In the genomic region with DNA sequence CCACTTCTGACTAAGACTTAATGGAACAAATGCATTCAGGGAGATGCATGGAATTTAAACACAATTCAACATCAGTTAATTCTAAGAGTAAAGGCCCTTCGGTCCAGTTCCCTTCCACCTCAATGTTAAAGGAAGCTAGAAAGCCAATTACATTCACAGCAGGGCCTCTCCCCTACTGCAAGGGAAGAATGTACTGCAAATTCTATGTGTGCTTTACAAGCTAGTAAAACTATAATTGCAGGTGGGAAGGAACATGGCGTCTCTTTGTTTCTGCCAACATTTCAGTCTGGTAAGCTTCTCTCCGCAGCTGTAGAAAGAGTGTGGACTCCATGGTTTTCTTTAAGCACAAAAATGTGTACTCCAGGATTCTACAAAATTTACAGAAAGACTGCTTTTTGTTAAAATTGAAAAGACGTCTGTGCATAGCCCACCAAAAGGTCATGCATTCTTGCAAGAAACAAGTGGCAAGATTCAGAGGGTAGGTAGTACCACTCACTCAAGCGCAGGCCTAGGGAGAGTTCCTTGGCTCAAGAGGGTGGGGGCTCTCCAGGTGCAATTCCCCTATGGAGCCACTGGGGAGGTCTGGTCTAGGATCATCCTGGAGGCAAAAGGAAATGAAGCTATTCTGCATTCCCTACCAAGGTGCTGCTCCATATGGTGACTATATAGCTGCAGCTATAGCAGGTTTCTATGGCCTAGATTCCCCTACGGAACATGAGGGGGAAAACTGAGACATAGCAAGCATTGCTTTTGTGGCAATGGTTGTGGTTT, we compare ENCODE assay signal across 1 cellular context.
TF ChIP-seq lines count a peak whose summit lies in the region.

No MANE protein-coding gene starts in this region.

TF ChIP-seq in HepG2, 621 proteins besides CTCF, POLR2A, EP300 and RAD21 (continued from another document):
- TF ChIP-seq, protein P1, sequence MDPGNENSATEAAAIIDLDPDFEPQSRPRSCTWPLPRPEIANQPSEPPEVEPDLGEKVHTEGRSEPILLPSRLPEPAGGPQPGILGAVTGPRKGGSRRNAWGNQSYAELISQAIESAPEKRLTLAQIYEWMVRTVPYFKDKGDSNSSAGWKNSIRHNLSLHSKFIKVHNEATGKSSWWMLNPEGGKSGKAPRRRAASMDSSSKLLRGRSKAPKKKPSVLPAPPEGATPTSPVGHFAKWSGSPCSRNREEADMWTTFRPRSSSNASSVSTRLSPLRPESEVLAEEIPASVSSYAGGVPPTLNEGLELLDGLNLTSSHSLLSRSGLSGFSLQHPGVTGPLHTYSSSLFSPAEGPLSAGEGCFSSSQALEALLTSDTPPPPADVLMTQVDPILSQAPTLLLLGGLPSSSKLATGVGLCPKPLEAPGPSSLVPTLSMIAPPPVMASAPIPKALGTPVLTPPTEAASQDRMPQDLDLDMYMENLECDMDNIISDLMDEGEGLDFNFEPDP (CRISPR knock-in tag; conservative IDR thresholded peaks at IDR 0.05), result 0 out of 2 replicates have a peak, but pooled peaks have one; percentile 17
- TF ChIP-seq, protein P2, sequence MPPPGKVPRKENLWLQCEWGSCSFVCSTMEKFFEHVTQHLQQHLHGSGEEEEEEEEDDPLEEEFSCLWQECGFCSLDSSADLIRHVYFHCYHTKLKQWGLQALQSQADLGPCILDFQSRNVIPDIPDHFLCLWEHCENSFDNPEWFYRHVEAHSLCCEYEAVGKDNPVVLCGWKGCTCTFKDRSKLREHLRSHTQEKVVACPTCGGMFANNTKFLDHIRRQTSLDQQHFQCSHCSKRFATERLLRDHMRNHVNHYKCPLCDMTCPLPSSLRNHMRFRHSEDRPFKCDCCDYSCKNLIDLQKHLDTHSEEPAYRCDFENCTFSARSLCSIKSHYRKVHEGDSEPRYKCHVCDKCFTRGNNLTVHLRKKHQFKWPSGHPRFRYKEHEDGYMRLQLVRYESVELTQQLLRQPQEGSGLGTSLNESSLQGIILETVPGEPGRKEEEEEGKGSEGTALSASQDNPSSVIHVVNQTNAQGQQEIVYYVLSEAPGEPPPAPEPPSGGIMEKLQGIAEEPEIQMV (CRISPR knock-in tag; IDR thresholded peaks at IDR 0.05; ENCODE audit: low read depth), result no peak; the same call in 1 of the 2 replicates
- TF ChIP-seq ZNF720 (CRISPR knock-in tag; IDR thresholded peaks at IDR 0.05), result no peak
- TF ChIP-seq SUZ12 (IDR thresholded peaks at IDR 0.05; ENCODE audit: low read depth, low read length), result no peak
- peak; percentile 27; the same call in 1 of the 2 replicates for TF ChIP-seq STAG1 (CRISPR knock-in tag; IDR thresholded peaks at IDR 0.05)
- peak; percentile 41; the same call in 1 of the 2 replicates for TF ChIP-seq SMC3 (IDR thresholded peaks at IDR 0.05; ENCODE audit: low read length)
- TF ChIP-seq, protein P3, sequence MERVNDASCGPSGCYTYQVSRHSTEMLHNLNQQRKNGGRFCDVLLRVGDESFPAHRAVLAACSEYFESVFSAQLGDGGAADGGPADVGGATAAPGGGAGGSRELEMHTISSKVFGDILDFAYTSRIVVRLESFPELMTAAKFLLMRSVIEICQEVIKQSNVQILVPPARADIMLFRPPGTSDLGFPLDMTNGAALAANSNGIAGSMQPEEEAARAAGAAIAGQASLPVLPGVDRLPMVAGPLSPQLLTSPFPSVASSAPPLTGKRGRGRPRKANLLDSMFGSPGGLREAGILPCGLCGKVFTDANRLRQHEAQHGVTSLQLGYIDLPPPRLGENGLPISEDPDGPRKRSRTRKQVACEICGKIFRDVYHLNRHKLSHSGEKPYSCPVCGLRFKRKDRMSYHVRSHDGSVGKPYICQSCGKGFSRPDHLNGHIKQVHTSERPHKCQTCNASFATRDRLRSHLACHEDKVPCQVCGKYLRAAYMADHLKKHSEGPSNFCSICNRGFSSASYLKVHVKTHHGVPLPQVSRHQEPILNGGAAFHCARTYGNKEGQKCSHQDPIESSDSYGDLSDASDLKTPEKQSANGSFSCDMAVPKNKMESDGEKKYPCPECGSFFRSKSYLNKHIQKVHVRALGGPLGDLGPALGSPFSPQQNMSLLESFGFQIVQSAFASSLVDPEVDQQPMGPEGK (CRISPR knock-in tag; IDR thresholded peaks at IDR 0.05), result 0 out of 2 replicates have a peak, but pooled peaks have one; percentile 33
- TF ChIP-seq, protein P4, sequence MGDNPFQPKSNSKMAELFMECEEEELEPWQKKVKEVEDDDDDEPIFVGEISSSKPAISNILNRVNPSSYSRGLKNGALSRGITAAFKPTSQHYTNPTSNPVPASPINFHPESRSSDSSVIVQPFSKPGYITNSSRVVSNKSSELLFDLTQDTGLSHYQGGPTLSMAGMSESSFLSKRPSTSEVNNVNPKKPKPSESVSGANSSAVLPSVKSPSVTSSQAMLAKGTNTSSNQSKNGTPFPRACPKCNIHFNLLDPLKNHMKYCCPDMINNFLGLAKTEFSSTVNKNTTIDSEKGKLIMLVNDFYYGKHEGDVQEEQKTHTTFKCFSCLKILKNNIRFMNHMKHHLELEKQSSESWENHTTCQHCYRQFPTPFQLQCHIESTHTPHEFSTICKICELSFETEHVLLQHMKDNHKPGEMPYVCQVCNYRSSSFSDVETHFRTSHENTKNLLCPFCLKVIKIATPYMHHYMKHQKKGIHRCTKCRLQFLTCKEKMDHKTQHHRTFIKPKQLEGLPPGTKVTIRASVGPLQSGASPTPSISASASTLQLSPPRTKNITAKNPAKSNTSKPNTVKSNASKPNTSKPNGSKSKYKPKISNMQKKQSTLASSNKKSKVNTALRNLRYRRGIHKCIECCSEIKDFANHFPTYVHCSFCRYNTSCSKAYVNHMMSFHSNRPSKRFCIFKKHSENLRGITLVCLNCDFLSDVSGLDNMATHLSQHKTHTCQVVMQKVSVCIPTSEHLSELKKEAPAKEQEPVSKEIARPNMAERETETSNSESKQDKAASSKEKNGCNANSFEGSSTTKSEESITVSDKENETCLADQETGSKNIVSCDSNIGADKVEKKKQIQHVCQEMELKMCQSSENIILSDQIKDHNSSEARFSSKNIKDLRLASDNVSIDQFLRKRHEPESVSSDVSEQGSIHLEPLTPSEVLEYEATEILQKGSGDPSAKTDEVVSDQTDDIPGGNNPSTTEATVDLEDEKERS (CRISPR knock-in tag; IDR thresholded peaks at IDR 0.05), result peak; percentile 5; the same call in 1 of the 2 replicates
- no peak for TF ChIP-seq MEIS1 (CRISPR knock-in tag; IDR thresholded peaks at IDR 0.05; ENCODE audit: borderline replicate concordance)
- TF ChIP-seq, protein P5, sequence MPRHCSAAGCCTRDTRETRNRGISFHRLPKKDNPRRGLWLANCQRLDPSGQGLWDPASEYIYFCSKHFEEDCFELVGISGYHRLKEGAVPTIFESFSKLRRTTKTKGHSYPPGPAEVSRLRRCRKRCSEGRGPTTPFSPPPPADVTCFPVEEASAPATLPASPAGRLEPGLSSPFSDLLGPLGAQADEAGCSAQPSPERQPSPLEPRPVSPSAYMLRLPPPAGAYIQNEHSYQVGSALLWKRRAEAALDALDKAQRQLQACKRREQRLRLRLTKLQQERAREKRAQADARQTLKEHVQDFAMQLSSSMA (CRISPR knock-in tag; IDR thresholded peaks at IDR 0.05), result 0 out of 2 replicates have a peak, but pooled peaks have one; percentile 18
- no peak for TF ChIP-seq SRSF9 (IDR thresholded peaks at IDR 0.05; ENCODE audit: borderline replicate concordance, insufficient read depth, low read depth, low read length, poor library complexity, severe bottlenecking)
- TF ChIP-seq ZNF761 (CRISPR knock-in tag; conservative IDR thresholded peaks at IDR 0.05), result 0 out of 2 replicates have a peak, but pooled peaks have one; percentile 15
- TF ChIP-seq ZNF468 (CRISPR knock-in tag; IDR thresholded peaks at IDR 0.05), result no peak
- TF ChIP-seq, protein P6, sequence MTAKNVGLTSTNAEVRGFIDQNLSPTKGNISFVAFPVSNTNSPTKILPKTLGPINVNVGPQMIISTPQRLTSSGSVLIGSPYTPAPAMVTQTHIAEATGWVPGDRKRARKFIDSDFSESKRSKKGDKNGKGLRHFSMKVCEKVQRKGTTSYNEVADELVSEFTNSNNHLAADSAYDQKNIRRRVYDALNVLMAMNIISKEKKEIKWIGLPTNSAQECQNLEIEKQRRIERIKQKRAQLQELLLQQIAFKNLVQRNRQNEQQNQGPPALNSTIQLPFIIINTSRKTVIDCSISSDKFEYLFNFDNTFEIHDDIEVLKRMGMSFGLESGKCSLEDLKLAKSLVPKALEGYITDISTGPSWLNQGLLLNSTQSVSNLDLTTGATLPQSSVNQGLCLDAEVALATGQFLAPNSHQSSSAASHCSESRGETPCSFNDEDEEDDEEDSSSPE (CRISPR knock-in tag; IDR thresholded peaks at IDR 0.05), result peak; percentile 10; the same call in 1 of the 2 replicates
- TF ChIP-seq ZSCAN29 (CRISPR knock-in tag; conservative IDR thresholded peaks at IDR 0.05), result 0 out of 2 replicates have a peak, but pooled peaks have one; percentile 9
- no peak for TF ChIP-seq ZNF101 (CRISPR knock-in tag; IDR thresholded peaks at IDR 0.05; ENCODE audit: borderline replicate concordance, low read depth)
- TF ChIP-seq FOXJ3 (CRISPR knock-in tag; IDR thresholded peaks at IDR 0.05; ENCODE audit: borderline replicate concordance), result no peak
- TF ChIP-seq, protein P7, sequence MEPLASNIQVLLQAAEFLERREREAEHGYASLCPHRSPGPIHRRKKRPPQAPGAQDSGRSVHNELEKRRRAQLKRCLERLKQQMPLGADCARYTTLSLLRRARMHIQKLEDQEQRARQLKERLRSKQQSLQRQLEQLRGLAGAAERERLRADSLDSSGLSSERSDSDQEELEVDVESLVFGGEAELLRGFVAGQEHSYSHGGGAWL (CRISPR knock-in tag; IDR thresholded peaks at IDR 0.05), result no peak
- TF ChIP-seq, protein P8, sequence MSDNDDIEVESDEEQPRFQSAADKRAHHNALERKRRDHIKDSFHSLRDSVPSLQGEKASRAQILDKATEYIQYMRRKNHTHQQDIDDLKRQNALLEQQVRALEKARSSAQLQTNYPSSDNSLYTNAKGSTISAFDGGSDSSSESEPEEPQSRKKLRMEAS (IDR thresholded peaks at IDR 0.05), result 0 out of 2 replicates have a peak, but pooled peaks have one; percentile 11
- TF ChIP-seq CCDC6 (CRISPR knock-in tag; IDR thresholded peaks at IDR 0.05), result 0 out of 2 replicates have a peak, but pooled peaks have one; percentile 47
